Comparison of ENCODE assay signal across 26 cellular contexts in genomic region chr9:117451336-117451735, GRCh38. TPM values are rescaled to one million over a fixed set of nuclear protein-coding genes. Genes with fewer than 3 reads are reported as not detected.
DNase-seq lines count a peak whose midpoint lies in the region; ATAC-seq, FAIRE-seq and TF ChIP-seq lines count a peak whose summit lies in the region.
"Had no signal": no experiment of that assay in that cellular context is flagged by ENCODE, and none has a peak within 500 bp of the region (broad histone marks: within the 10 kb centered on the region; RNA-seq: fewer than 3 reads in every experiment).

No MANE protein-coding gene starts in this region.

- no peaks in the 10 kb centered on the region for H3K27me3 Mint-ChIP-seq in activated T-helper 2 cell treated with anti-CD3 and anti-CD28 coated beads, Interferon-gamma antibody, Interleukin-2, Interleukin-4, amounts not matched to agents 10 μg/mL and 5 μg/mL and 100 μg/mL, durations not matched to agents 14 hours and 24 hours and 36 hours (ENCODE audit: low read depth)

- H3K36me3 Mint-ChIP-seq in activated T-helper 2 cell treated with anti-CD3 and anti-CD28 coated beads, Interferon-gamma antibody, Interleukin-2, Interleukin-4, amounts not matched to agents 10 μg/mL and 5 μg/mL and 100 μg/mL, durations not matched to agents 14 hours and 24 hours and 36 hours (ENCODE audit: low read depth), result no peaks in the 10 kb centered on the region
- H3K36me3 Mint-ChIP-seq: CD14-positive monocyte; CD4-positive, alpha-beta memory T cell; CD4-positive, CD25-positive, alpha-beta regulatory T cell; CD8-positive, alpha-beta memory T cell had no signal

- CTCF ChIA-PET in RWPE1 (lab: Yijun Ruan, JAX), result no interaction called here

- H3K27ac ChIP-seq in RWPE1, result no peak overlapping the region
- H3K27ac ChIP-seq: BLaER1 had no signal

- H3K9me3 Mint-ChIP-seq in activated T-helper 2 cell treated with anti-CD3 and anti-CD28 coated beads, Interferon-gamma antibody, Interleukin-2, Interleukin-4, amounts not matched to agents 10 μg/mL and 5 μg/mL and 100 μg/mL, durations not matched to agents 14 hours and 24 hours and 36 hours, result peaks cover 3% of the 10 kb centered on the region
- H3K9me3 Mint-ChIP-seq: CD14-positive monocyte had no signal

- 0 out of 2 replicates have a peak, but pooled peaks have one; percentile 6 for TF ChIP-seq CTCF in RWPE1 (conservative IDR thresholded peaks at IDR 0.05; ENCODE audit: low read depth)

- ATAC-seq in GM21786 (IDR thresholded peaks at IDR 0.05; ENCODE audit: unreplicated experiment), result no peak
- ATAC-seq: GM12878 had no signal

- intact Hi-C loops in activated T-helper 2 cell treated with anti-CD3 and anti-CD28 coated beads, Interferon-gamma antibody, Interleukin-2, Interleukin-4, amounts not matched to agents 10 μg/mL and 5 μg/mL and 100 μg/mL, durations not matched to agents 14 hours and 24 hours and 36 hours (cut with micrococcal nuclease), result no loop called here

- no peaks in the 10 kb centered on the region for H3K4me1 Mint-ChIP-seq in activated T-helper 2 cell treated with anti-CD3 and anti-CD28 coated beads, Interferon-gamma antibody, Interleukin-2, Interleukin-4, amounts not matched to agents 10 μg/mL and 5 μg/mL and 100 μg/mL, durations not matched to agents 14 hours and 24 hours and 36 hours (ENCODE audit: low read depth)
- H3K4me1 Mint-ChIP-seq: CD14-positive monocyte; CD4-positive, alpha-beta memory T cell; CD4-positive, CD25-positive, alpha-beta regulatory T cell; CD8-positive, alpha-beta memory T cell had no signal

- H3K4me3 Mint-ChIP-seq in activated T-helper 2 cell treated with anti-CD3 and anti-CD28 coated beads, Interferon-gamma antibody, Interleukin-2, Interleukin-4, amounts not matched to agents 10 μg/mL and 5 μg/mL and 100 μg/mL, durations not matched to agents 14 hours and 24 hours and 36 hours (ENCODE audit: low read depth), result no peak overlapping the region
- H3K4me3 Mint-ChIP-seq: CD14-positive monocyte; CD4-positive, alpha-beta memory T cell; CD4-positive, CD25-positive, alpha-beta regulatory T cell; CD8-positive, alpha-beta memory T cell had no signal

- no peak overlapping the region for H3K27ac Mint-ChIP-seq in activated T-helper 2 cell treated with anti-CD3 and anti-CD28 coated beads, Interferon-gamma antibody, Interleukin-2, Interleukin-4, amounts not matched to agents 10 μg/mL and 5 μg/mL and 100 μg/mL, durations not matched to agents 14 hours and 24 hours and 36 hours
- H3K27ac Mint-ChIP-seq: CD14-positive monocyte; CD4-positive, alpha-beta memory T cell; CD4-positive, CD25-positive, alpha-beta regulatory T cell; CD8-positive, alpha-beta memory T cell had no signal

- FAIRE-seq in RCC 7860 (lab: Jason Lieb, UNC), result no peak
- FAIRE-seq: A204.1, GM12878, GM12892, GM18507 had no signal

- no peak for DNase-seq in RWPE1 (ENCODE audit: low spot score)
- DNase-seq in myocyte (ENCODE audit: low read depth), result peak; percentile 22
- no peak for DNase-seq in RCC 7860 (ENCODE audit: low spot score)
- no peak for DNase-seq in activated T-helper 2 cell treated with anti-CD3 and anti-CD28 coated beads, Interferon-gamma antibody, Interleukin-2, Interleukin-4, amounts not matched to agents 10 μg/mL and 5 μg/mL and 100 μg/mL, durations not matched to agents 14 hours and 24 hours and 36 hours (ENCODE audit: low spot score)
- DNase-seq: 8988T; ACHN; BE2C; C1 segment of cervical spinal cord; CD4-positive, alpha-beta memory T cell; CD4-positive, CD25-positive, alpha-beta regulatory T cell; CD8-positive, alpha-beta memory T cell; COR-L47; DMS 273 treated with DMSO at 0.1 percent for 48 hours; DMS153; DMS53; DMS79; DND-41; EL; GDM1 had no signal

- POLR2A ChIA-PET in RWPE1 (lab: Yijun Ruan, JAX; ENCODE audit: low non-redundant PET), result no interaction called here

RNA-seq across cellular contexts. Expression of gene ASTN2, which starts 36.5 kb away (rescaled TPM):
- 25.3 and 28.5 TPM in 2 replicates for total RNA-seq in myocyte
- polyA plus RNA-seq in myocyte (2012), result 26.6 TPM
- total RNA-seq in activated T-helper 2 cell treated with anti-CD3 and anti-CD28 coated beads, Interferon-gamma antibody, Interleukin-2, Interleukin-4, amounts not matched to agents 10 μg/mL and 5 μg/mL and 100 μg/mL, durations not matched to agents 14 hours and 24 hours and 36 hours, result 2.7 and 4.0 TPM in 2 replicates
- polyA plus RNA-seq: CD14-positive monocyte had no signal
